In the genomic region with DNA sequence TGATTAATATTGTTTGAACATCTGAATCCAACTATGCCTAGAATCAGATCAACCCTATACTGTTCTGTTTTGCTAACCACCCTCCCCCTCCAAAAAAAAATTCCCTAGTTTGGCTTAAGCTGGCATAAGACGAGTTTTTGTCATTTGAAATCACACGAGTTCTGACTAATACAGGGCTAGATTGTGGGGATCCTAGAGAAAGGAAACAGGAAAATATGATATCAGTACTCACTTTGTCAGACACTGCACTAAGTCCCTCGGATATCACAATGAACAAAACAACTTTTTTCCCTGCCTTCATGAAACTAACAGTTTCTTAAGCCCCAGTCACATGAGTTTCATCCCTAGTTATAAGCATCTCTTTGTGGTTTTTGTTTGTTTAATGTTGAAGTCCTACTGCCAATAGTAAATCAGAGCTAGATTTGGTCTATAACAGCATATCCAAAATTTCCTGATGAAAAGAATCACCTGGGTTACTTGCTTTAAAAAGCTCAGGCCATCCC, we compare ENCODE assay signal across 25 cellular contexts.
"Had no signal": no experiment of that assay in that cellular context is flagged by ENCODE, and none has a peak within 500 bp of the region (broad histone marks: within the 10 kb centered on the region; RNA-seq: fewer than 3 reads in every experiment).

No MANE protein-coding gene starts in this region.

- H3K9me3 ChIP-seq: prostate gland had no signal

- H3K27me3 ChIP-seq: upper lobe of left lung had no signal

- H3K4me1 ChIP-seq: prostate gland, upper lobe of left lung had no signal

- H3K27ac ChIP-seq: coronary artery, prostate gland, thoracic aorta, upper lobe of left lung had no signal

- DNase-seq: activated B cell treated with CpG ODN at 0.5 μM for 24 hours; activated CD4-positive, alpha-beta T cell treated with anti-CD3 and anti-CD28 coated beads for 36 hours; activated CD4-positive, alpha-beta T cell treated with anti-CD3 and anti-CD28 coated beads, Interleukin-2, amount 50 U/mL, for 48 hours; activated CD8-positive, alpha-beta memory T cell treated with anti-CD3 and anti-CD28 coated beads, Interleukin-2, amount 50 U/mL, for 48 hours; activated naive CD4-positive, alpha-beta T cell; activated naive CD8-positive, alpha-beta T cell treated with anti-CD3 and anti-CD28 coated beads, Interleukin-2, amount 10 ng/mL, durations not matched to agents 7 days and 5 days; activated T-cell treated with anti-CD3 and anti-CD28 coated beads, Interleukin-2, amount 50 U/mL, for 4 hours; amniotic stem cell; cerebellar nuclear complex; endodermal cell; foreskin fibroblast; immature natural killer cell; naive thymus-derived CD8-positive, alpha-beta T cell; stimulated activated CD4-positive, alpha-beta T cell treated with anti-CD3 and anti-CD28 coated beads, Interleukin-2, amount 100 ng/mL, for 48 hours; stimulated activated naive CD4-positive, alpha-beta T cell; T1000 had no signal

- H3K36me3 ChIP-seq: prostate gland, thoracic aorta, upper lobe of left lung had no signal

- H3K27me3 Mint-ChIP-seq: activated naive CD8-positive, alpha-beta T cell treated with anti-CD3 and anti-CD28 coated beads, Interleukin-2, amount 10 ng/mL, durations not matched to agents 7 days and 5 days had no signal

- H3K27ac Mint-ChIP-seq: activated B cell treated with CpG ODN at 0.5 μM for 24 hours; activated CD4-positive, alpha-beta T cell treated with anti-CD3 and anti-CD28 coated beads for 36 hours; activated naive CD8-positive, alpha-beta T cell treated with anti-CD3 and anti-CD28 coated beads, Interleukin-2, amount 10 ng/mL, durations not matched to agents 7 days and 5 days; activated T-helper 2 cell treated with anti-CD3 and anti-CD28 coated beads, Interferon-gamma antibody, Interleukin-2, Interleukin-4, amounts not matched to agents 10 μg/mL and 5 μg/mL and 100 μg/mL, durations not matched to agents 14 hours and 24 hours and 36 hours; endodermal cell; immature natural killer cell; naive thymus-derived CD8-positive, alpha-beta T cell; T-helper 1 cell treated with Interleukin-12 subunit alpha and Interleukin-12 subunit beta and Interleukin-4 antibody, amounts not matched to agents 30 μg/mL and 1 μg/mL, for 36 hours had no signal

- H3K9me3 Mint-ChIP-seq: activated B cell treated with CpG ODN at 0.5 μM for 24 hours; activated naive CD8-positive, alpha-beta T cell treated with anti-CD3 and anti-CD28 coated beads, Interleukin-2, amount 10 ng/mL, durations not matched to agents 7 days and 5 days; activated T-helper 2 cell treated with anti-CD3 and anti-CD28 coated beads, Interferon-gamma antibody, Interleukin-2, Interleukin-4, amounts not matched to agents 10 μg/mL and 5 μg/mL and 100 μg/mL, durations not matched to agents 14 hours and 24 hours and 36 hours; T-helper 1 cell treated with Interleukin-12 subunit alpha and Interleukin-12 subunit beta and Interleukin-4 antibody, amounts not matched to agents 30 μg/mL and 1 μg/mL, for 36 hours had no signal

- FAIRE-seq: bronchial epithelial cell had no signal

- H3K4me1 Mint-ChIP-seq: activated B cell treated with CpG ODN at 0.5 μM for 24 hours; activated CD4-positive, alpha-beta T cell treated with anti-CD3 and anti-CD28 coated beads for 36 hours; activated naive CD8-positive, alpha-beta T cell treated with anti-CD3 and anti-CD28 coated beads, Interleukin-2, amount 10 ng/mL, durations not matched to agents 7 days and 5 days; endodermal cell; immature natural killer cell; naive thymus-derived CD8-positive, alpha-beta T cell had no signal

- H3K4me3 ChIP-seq: coronary artery, lung, prostate gland, thoracic aorta, upper lobe of left lung had no signal

- ATAC-seq: activated CD4-positive, alpha-beta T cell treated with anti-CD3 and anti-CD28 coated beads for 36 hours; activated T-cell treated with anti-CD3 and anti-CD28 coated beads, Interleukin-2, amount 50 U/mL, for 4 hours; left lobe of liver; naive thymus-derived CD8-positive, alpha-beta T cell had no signal

- H3K4me3 Mint-ChIP-seq: activated B cell treated with CpG ODN at 0.5 μM for 24 hours; activated CD4-positive, alpha-beta T cell treated with anti-CD3 and anti-CD28 coated beads for 36 hours; activated naive CD8-positive, alpha-beta T cell treated with anti-CD3 and anti-CD28 coated beads, Interleukin-2, amount 10 ng/mL, durations not matched to agents 7 days and 5 days; activated T-cell treated with anti-CD3 and anti-CD28 coated beads, Interleukin-2, amount 50 U/mL, for 4 hours; endodermal cell; immature natural killer cell; naive thymus-derived CD8-positive, alpha-beta T cell; T-helper 1 cell treated with Interleukin-12 subunit alpha and Interleukin-12 subunit beta and Interleukin-4 antibody, amounts not matched to agents 30 μg/mL and 1 μg/mL, for 36 hours had no signal

- H3K36me3 Mint-ChIP-seq: activated naive CD8-positive, alpha-beta T cell treated with anti-CD3 and anti-CD28 coated beads, Interleukin-2, amount 10 ng/mL, durations not matched to agents 7 days and 5 days; immature natural killer cell; naive thymus-derived CD8-positive, alpha-beta T cell had no signal
